Comparison of ENCODE assay signal across 1 cellular context in genomic region chr5:138575194-138576015, GRCh38.
TF ChIP-seq lines count a peak whose summit lies in the region.

Gene HSPA9 (minus strand): TSS chr5:138575401. CDS start chr5:138575318, 83 bp downstream.

TF ChIP-seq in K562, 482 proteins besides CTCF, POLR2A, EP300 and RAD21 (continued from another document and continues in another):
- 0 out of 2 replicates have a peak, but pooled peaks have one; percentile 51 for TF ChIP-seq ZNF282 (CRISPR knock-in tag; IDR thresholded peaks at IDR 0.05)
- TF ChIP-seq FOXK2 (conservative IDR thresholded peaks at IDR 0.05 in 1 of 2, IDR thresholded peaks at IDR 0.05 in 1 of 2; ENCODE audit: low read depth in 2 of 2): peak; percentile 93 to 97
- peak; percentile 82 for TF ChIP-seq DMBX1 (CRISPR knock-in tag; IDR thresholded peaks at IDR 0.05; ENCODE audit: borderline replicate concordance)
- no peak for TF ChIP-seq TRIM25 (IDR thresholded peaks at IDR 0.05; ENCODE audit: borderline replicate concordance)
- TF ChIP-seq MNT (conservative IDR thresholded peaks at IDR 0.05): peak; percentile 99 to 100
- TF ChIP-seq DDX20 (tag; IDR thresholded peaks at IDR 0.05; ENCODE audit: low read depth): no peak
- no peak for TF ChIP-seq CBX2 (IDR thresholded peaks at IDR 0.05; ENCODE audit: insufficient read depth, low read length, poor library complexity, severe bottlenecking)
- TF ChIP-seq LARP7 (IDR thresholded peaks at IDR 0.05): no peak
- no peak for TF ChIP-seq NFIX (CRISPR knock-in tag; IDR thresholded peaks at IDR 0.05; ENCODE audit: low read depth)
- no peak for TF ChIP-seq HES1 (IDR thresholded peaks at IDR 0.05; ENCODE audit: low read depth)
- TF ChIP-seq TEAD2 (tag; IDR thresholded peaks at IDR 0.05): no peak
- TF ChIP-seq HNRNPK (IDR thresholded peaks at IDR 0.05; ENCODE audit: low read depth, low read length, poor library complexity, severe bottlenecking): no peak
- TF ChIP-seq CSDE1 (IDR thresholded peaks at IDR 0.05): no peak
- no peak for TF ChIP-seq PRMT5 (CRISPR knock-in tag; IDR thresholded peaks at IDR 0.05)
- no peak for TF ChIP-seq POLR3A (IDR thresholded peaks at IDR 0.05; ENCODE audit: borderline replicate concordance, extremely low read depth, insufficient read depth, insufficient read length)
- TF ChIP-seq RBM17 (IDR thresholded peaks at IDR 0.05; ENCODE audit: borderline replicate concordance, low read depth, low read length): no peak
- TF ChIP-seq HDAC8 (tag; IDR thresholded peaks at IDR 0.05): peak; percentile 78
- TF ChIP-seq ATF3 (IDR thresholded peaks at IDR 0.05): peak; percentile 98
- TF ChIP-seq ATF3 (CRISPR knock-in tag; conservative IDR thresholded peaks at IDR 0.05): no peak
- TF ChIP-seq CHD7 (IDR thresholded peaks at IDR 0.05; ENCODE audit: low read depth, low read length): no peak
- no peak for TF ChIP-seq MIER1 (IDR thresholded peaks at IDR 0.05; ENCODE audit: low read depth)
- no peak for TF ChIP-seq CHD1 (IDR thresholded peaks at IDR 0.05; ENCODE audit: low read length)
- peak; percentile 85 for TF ChIP-seq HNRNPL (IDR thresholded peaks at IDR 0.05; ENCODE audit: low read depth, low read length)
- TF ChIP-seq MCM3 (IDR thresholded peaks at IDR 0.05): no peak
- peak; percentile 100 for TF ChIP-seq CEBPG (CRISPR knock-in tag; IDR thresholded peaks at IDR 0.05)
- peak; percentile 97 to 100 for TF ChIP-seq CEBPG (tag; conservative IDR thresholded peaks at IDR 0.05 in 1 of 2, IDR thresholded peaks at IDR 0.05 in 1 of 2)
- TF ChIP-seq SAP30 (IDR thresholded peaks at IDR 0.05; ENCODE audit: borderline replicate concordance, insufficient read depth, low read depth, low read length, poor library complexity, severe bottlenecking): peak; percentile 99
- TF ChIP-seq SRSF1 (IDR thresholded peaks at IDR 0.05; ENCODE audit: low read depth, low read length): no peak
- TF ChIP-seq MYBL2 (IDR thresholded peaks at IDR 0.05; ENCODE audit: low read depth): peak; percentile 28; the same call in 1 of the 2 replicates
- no peak for TF ChIP-seq MYBL2 (CRISPR knock-in tag; IDR thresholded peaks at IDR 0.05; ENCODE audit: borderline replicate concordance)
- no peak; the same call in 1 of the 2 replicates for TF ChIP-seq E2F3 (CRISPR knock-in tag; IDR thresholded peaks at IDR 0.05)
- TF ChIP-seq ZNF12 (CRISPR knock-in tag; IDR thresholded peaks at IDR 0.05): peak; percentile 19; the same call in 1 of the 2 replicates
- TF ChIP-seq MLLT1 (IDR thresholded peaks at IDR 0.05): peak; percentile 86 to 88; a peak in 2 of 4 replicates
- peak in 1 of 2 experiments; percentile 92; a peak in 1 of 3 replicates for TF ChIP-seq CBX3 (IDR thresholded peaks at IDR 0.05; ENCODE audit: borderline replicate concordance in 1 of 2, low read length in 2 of 2)
- no peak for TF ChIP-seq PURB (CRISPR knock-in tag; IDR thresholded peaks at IDR 0.05; ENCODE audit: low read depth)
- TF ChIP-seq ZNF311 (CRISPR knock-in tag; IDR thresholded peaks at IDR 0.05): no peak
- TF ChIP-seq CREB5 (CRISPR knock-in tag; IDR thresholded peaks at IDR 0.05): no peak
- peak; percentile 64; the same call in 1 of the 2 replicates for TF ChIP-seq THAP12 (CRISPR knock-in tag; IDR thresholded peaks at IDR 0.05)
- TF ChIP-seq ZNF764 (CRISPR knock-in tag; IDR thresholded peaks at IDR 0.05; ENCODE audit: low read depth): no peak
- no peak for TF ChIP-seq BDP1 (IDR thresholded peaks at IDR 0.05; ENCODE audit: insufficient read depth, insufficient read length)
- TF ChIP-seq NFATC3 (IDR thresholded peaks at IDR 0.05): no peak
- TF ChIP-seq TBL1XR1 (IDR thresholded peaks at IDR 0.05; ENCODE audit: low read length in 2 of 2): no peak; a peak in 1 of 4 replicates
